ENCODE assay signal across 8 cellular contexts in genomic region chr16:70380919-70381603, GRCh38. TPM values are rescaled to one million over a fixed set of nuclear protein-coding genes. Genes with fewer than 3 reads are reported as not detected.
DNase-seq lines count a peak whose midpoint lies in the region; ATAC-seq and TF ChIP-seq lines count a peak whose summit lies in the region.

No MANE protein-coding gene starts in this region.

- H3K36me3 Mint-ChIP-seq in CD4-positive, alpha-beta T cell (ENCODE audit: low read depth): peaks cover 38% of the 10 kb centered on the region
- H3K36me3 Mint-ChIP-seq in activated CD8-positive, alpha-beta T cell treated with anti-CD3 and anti-CD28 coated beads, Interleukin-2, amount 10 ng/mL, durations not matched to agents 7 days and 5 days (ENCODE audit: low read depth): peaks cover 32% of the 10 kb centered on the region

- H3K9me3 Mint-ChIP-seq in CD4-positive, alpha-beta T cell: no peaks in the 10 kb centered on the region
- H3K9me3 Mint-ChIP-seq in activated CD8-positive, alpha-beta T cell treated with anti-CD3 and anti-CD28 coated beads, Interleukin-2, amount 10 ng/mL, durations not matched to agents 7 days and 5 days (ENCODE audit: insufficient read depth): no peaks in the 10 kb centered on the region

- H3K27me3 Mint-ChIP-seq in CD4-positive, alpha-beta T cell: no peaks in the 10 kb centered on the region
- H3K27me3 Mint-ChIP-seq in activated CD8-positive, alpha-beta T cell treated with anti-CD3 and anti-CD28 coated beads, Interleukin-2, amount 10 ng/mL, durations not matched to agents 7 days and 5 days (ENCODE audit: low read depth): no peaks in the 10 kb centered on the region

- peak; percentile 38 for TF ChIP-seq CTCF in CD4-positive, alpha-beta T cell (IDR thresholded peaks at IDR 0.05)

- CTCF ChIA-PET in CD4-positive, alpha-beta T cell (lab: Charles Lee): interaction anchor here (0.9 to 1.8 kb wide), 3 partner anchors 28 to 73 kb away, joined by 3 to 6 read pairs (median 4); partner anchors contain the start of genes DDX19A and FCSK
- CTCF ChIA-PET in activated CD8-positive, alpha-beta T cell treated with anti-CD3 and anti-CD28 coated beads, Interleukin-2, amount 10 ng/mL, durations not matched to agents 7 days and 5 days (lab: Charles Lee): interaction anchor here (0.8 to 2.4 kb wide), 22 partner anchors 11 to 273 kb away, joined by 3 to 13 read pairs (median 5); partner anchors contain the start of genes COG4, DDX19B, EXOSC6 and SF3B3

- peak overlapping the region; percentile 92 for H3K27ac Mint-ChIP-seq in CD4-positive, alpha-beta T cell
- H3K27ac Mint-ChIP-seq in activated CD8-positive, alpha-beta T cell treated with anti-CD3 and anti-CD28 coated beads, Interleukin-2, amount 10 ng/mL, durations not matched to agents 7 days and 5 days: peak overlapping the region; percentile 98

- peak; percentile 90 for ATAC-seq in CD4-positive, alpha-beta T cell (ENCODE audit: poor library complexity)
- ATAC-seq in GM19397 (IDR thresholded peaks at IDR 0.05; ENCODE audit: unreplicated experiment) (peak; percentile 88), HG03571 (IDR thresholded peaks at IDR 0.05; ENCODE audit: unreplicated experiment) (peak; percentile 84)
- peak; percentile 95 for ATAC-seq in activated CD8-positive, alpha-beta T cell treated with anti-CD3 and anti-CD28 coated beads, Interleukin-2, amount 10 ng/mL, durations not matched to agents 7 days and 5 days

- peak overlapping the region; percentile 98 for H3K4me3 Mint-ChIP-seq in CD4-positive, alpha-beta T cell
- peak overlapping the region; percentile 95 for H3K4me3 Mint-ChIP-seq in activated CD8-positive, alpha-beta T cell treated with anti-CD3 and anti-CD28 coated beads, Interleukin-2, amount 10 ng/mL, durations not matched to agents 7 days and 5 days

- no peaks in the 10 kb centered on the region for H3K27me3 ChIP-seq in CD4-positive, alpha-beta T cell (ENCODE audit: control insufficient read depth, insufficient read depth, low read length)

- intact Hi-C loops in CD4-positive, alpha-beta T cell (cut with DNase I, micrococcal nuclease): loop anchor here (1.0 to 2.0 kb wide), 9 partner anchors 24 to 143 kb away; partner anchors contain the start of genes DDX19A (in 2 of the 2), FCSK (in 2 of the 2), ST3GAL2 (in 2 of the 2) and COG4 (in 1 of the 2)

- peak; percentile 91 to 95 (median 93) for DNase-seq in CD4-positive, alpha-beta T cell
- DNase-seq in NCI-H82 treated with DMSO at 0.1 percent for 48 hours (lab: John Stamatoyannopoulos, UW; ENCODE audit: unreplicated experiment) (peak; percentile 97), lung microvascular endothelial cell (ENCODE audit: low read depth in 2 of 2) (peak; percentile 97)
- peak; percentile 99 for DNase-seq in activated CD8-positive, alpha-beta T cell treated with anti-CD3 and anti-CD28 coated beads, Interleukin-2, amount 10 ng/mL, durations not matched to agents 7 days and 5 days
- DNase-seq in effector CD8-positive, alpha-beta T cell (lab: John Stamatoyannopoulos, UW): peak; percentile 92
- DNase-seq in stimulated activated CD4-positive, alpha-beta T cell treated with anti-CD3 and anti-CD28 coated beads, TNF-alpha, amount 100 ng/mL, for 48 hours (ENCODE audit: low read depth in 3 of 3): peak; percentile 92 to 96 (median 94)

- no peaks in the 10 kb centered on the region for H3K9me3 ChIP-seq in CD4-positive, alpha-beta T cell (ENCODE audit: control insufficient read depth, low read length)

- H3K27ac ChIP-seq in CD4-positive, alpha-beta T cell (ENCODE audit: low read depth, low read length): peak overlapping the region; percentile 79

- POLR2A ChIA-PET in CD4-positive, alpha-beta T cell (lab: Charles Lee): interaction anchor here (0.6 to 3.4 kb wide), 31 partner anchors 8 to 302 kb away, joined by 3 to 62 read pairs (median 6); partner anchors contain the start of genes AARS1, COG4, DDX19A and DDX19B
- POLR2A ChIA-PET in activated CD8-positive, alpha-beta T cell treated with anti-CD3 and anti-CD28 coated beads, Interleukin-2, amount 10 ng/mL, durations not matched to agents 7 days and 5 days (lab: Charles Lee): interaction anchor here (0.6 to 3.7 kb wide), 28 partner anchors 8 to 1702 kb away, joined by 3 to 30 read pairs (median 4); partner anchors contain the start of genes AARS1, COG4, DDX19A and FCSK

- H3K4me1 Mint-ChIP-seq in CD4-positive, alpha-beta T cell (ENCODE audit: low read depth): peaks cover 25% of the 10 kb centered on the region
- H3K4me1 Mint-ChIP-seq in activated CD8-positive, alpha-beta T cell treated with anti-CD3 and anti-CD28 coated beads, Interleukin-2, amount 10 ng/mL, durations not matched to agents 7 days and 5 days (ENCODE audit: low read depth): peaks cover 15% of the 10 kb centered on the region

RNA-seq across cellular contexts. Expression of gene DDX19A, which starts 34.4 kb away (rescaled TPM):
- 10 to 100 TPM; 57.1 to 57.3 TPM for total RNA-seq in CD4-positive, alpha-beta T cell
- total RNA-seq in activated CD8-positive, alpha-beta T cell treated with anti-CD3 and anti-CD28 coated beads, Interleukin-2, amount 10 ng/mL, durations not matched to agents 7 days and 5 days: 10 to 100 TPM; 38.1 to 38.7 TPM
- 22.7 and 31.3 TPM in 2 replicates for total RNA-seq in lung microvascular endothelial cell

RNA-seq across cellular contexts. Expression of gene ST3GAL2, which starts 57.8 kb away (rescaled TPM):
- total RNA-seq in CD4-positive, alpha-beta T cell: 10 to 100 TPM in 1 of 2 experiments, 1 to 10 TPM in 1; 9.8 to 11.1 TPM
- total RNA-seq in activated CD8-positive, alpha-beta T cell treated with anti-CD3 and anti-CD28 coated beads, Interleukin-2, amount 10 ng/mL, durations not matched to agents 7 days and 5 days: 10 to 100 TPM; 34.1 to 39.0 TPM
- total RNA-seq in lung microvascular endothelial cell: 29.0 and 37.9 TPM in 2 replicates

Comparison
In these comparisons a context has a peak if more than half of its experiments do, and no peak if none do; other contexts are left out.
1. Peak in every context shown above with its lines: DNase-seq, ATAC-seq and H3K27ac ChIP-seq.